ENCODE assay signal across 1 cellular context in genomic region chr11:134740590-134741342, GRCh38.
TF ChIP-seq lines count a peak whose summit lies in the region.

No MANE protein-coding gene starts in this region.

TF ChIP-seq in H1, 55 proteins besides CTCF, POLR2A, EP300 and RAD21 (continued from another document):
- TF ChIP-seq EGR1 (IDR thresholded peaks at IDR 0.05; ENCODE audit: borderline replicate concordance, low read depth, low read length) (no peak), SIRT6 (IDR thresholded peaks at IDR 0.05; ENCODE audit: low read length) (no peak), CBX5 (IDR thresholded peaks at IDR 0.05; ENCODE audit: low read depth, low read length) (no peak), BACH1 (IDR thresholded peaks at IDR 0.05; ENCODE audit: low read length) (no peak)
TF ChIP-seq in H1: peak in this region for 0.
